Comparison of ENCODE assay signal across 8 cellular contexts in genomic region chr13:108961542-108962125, GRCh38.
DNase-seq lines count a peak whose midpoint lies in the region; TF ChIP-seq lines count a peak whose summit lies in the region.

No MANE protein-coding gene starts in this region.

- H3K4ac ChIP-seq in H9 (ENCODE audit: low read depth, low read length) = no peak overlapping the region

- no peak overlapping the region for H3K14ac ChIP-seq in H9 (ENCODE audit: insufficient read depth, low read length)

- no peaks in the 10 kb centered on the region for H3K79me2 ChIP-seq in H9 (ENCODE audit: insufficient read depth, low read length)

- H3K36me3 Mint-ChIP-seq in H9 (ENCODE audit: insufficient read depth in 1 of 3, low read depth in 3 of 3) = no peaks in the 10 kb centered on the region
- H3K36me3 Mint-ChIP-seq in endothelial cell (ENCODE audit: low read depth, unreplicated experiment) = no peaks in the 10 kb centered on the region

- H3K27me3 Mint-ChIP-seq in H9 (ENCODE audit: low read depth) (no peaks in the 10 kb centered on the region), endothelial cell (ENCODE audit: unreplicated experiment) (no peaks in the 10 kb centered on the region)

- H3K23me2 ChIP-seq in H9 (ENCODE audit: insufficient read length, low read depth, low read length, poor library complexity, severe bottlenecking) = no peaks in the 10 kb centered on the region

- no peak overlapping the region for H4K5ac ChIP-seq in H9 (ENCODE audit: insufficient read length, low read depth, low read length)

- no peaks in the 10 kb centered on the region for H3K79me1 ChIP-seq in H9 (ENCODE audit: insufficient read depth, low read depth, low read length, poor library complexity, severe bottlenecking)

- H3K23ac ChIP-seq in H9 (ENCODE audit: insufficient read length, low read depth, low read length) = no peak overlapping the region

- CTCF ChIA-PET in AG04449 (lab: Yijun Ruan, JAX) = interaction anchor here (0.6 to 4.3 kb wide), 35 partner anchors 11 to 1449 kb away, joined by 3 to 28 read pairs (median 4); no protein-coding TSS in a partner anchor

- H2BK120ac ChIP-seq in H9 (ENCODE audit: low read depth, low read length, poor library complexity, severe bottlenecking) = no peak overlapping the region

- POLR2A ChIA-PET in AG04449 (lab: Yijun Ruan, JAX) = no interaction called here

- no peaks in the 10 kb centered on the region for H3K36me3 ChIP-seq in MG63

- H3K4me1 ChIP-seq in H9 (ENCODE audit: insufficient read depth, low read length) = no peaks in the 10 kb centered on the region

- no peak overlapping the region for H3K27ac Mint-ChIP-seq in H9
- no peak overlapping the region for H3K27ac Mint-ChIP-seq in endothelial cell (ENCODE audit: unreplicated experiment)

- peak; percentile 51 for TF ChIP-seq CTCF in AG04449 (IDR thresholded peaks at IDR 0.05; ENCODE audit: insufficient read depth, low read length, missing control alignments)
- TF ChIP-seq CTCF in GM10266 (IDR thresholded peaks at IDR 0.05; ENCODE audit: control insufficient read depth, insufficient read depth, low read depth, missing control alignments) = peak; percentile 80
- TF ChIP-seq CTCF in H9 (conservative IDR thresholded peaks at IDR 0.05) = peak; percentile 91
- TF ChIP-seq CTCF in endothelial cell (IDR thresholded peaks at IDR 0.05; ENCODE audit: unreplicated experiment) = peak; percentile 96

- H3K56ac ChIP-seq in H9 (ENCODE audit: insufficient read length, low read depth, low read length) = no peak overlapping the region

- H3K9me3 Mint-ChIP-seq in H9 (no peaks in the 10 kb centered on the region), endothelial cell (ENCODE audit: unreplicated experiment) (no peaks in the 10 kb centered on the region)

- H2BK15ac ChIP-seq in H9 (ENCODE audit: low read depth, low read length) = no peak overlapping the region

- H3K4me1 Mint-ChIP-seq in H9 (peaks cover 0 to 4% of the 10 kb centered on the region in 2 experiments; a peak in 1 of 4 replicates), endothelial cell (ENCODE audit: unreplicated experiment) (peaks cover 15% of the 10 kb centered on the region)

- H3K4me3 Mint-ChIP-seq in H9 (no peak overlapping the region), endothelial cell (ENCODE audit: unreplicated experiment) (no peak overlapping the region)

- H3K27ac ChIP-seq in H9 (ENCODE audit: insufficient read length, low read depth, low read length) = no peak overlapping the region

- H3K27me3 ChIP-seq in H9 (ENCODE audit: insufficient read depth, low read length) = no peaks in the 10 kb centered on the region
- no peaks in the 10 kb centered on the region for H3K27me3 ChIP-seq in MG63

- H2BK20ac ChIP-seq in H9 (ENCODE audit: low read depth, low read length, poor library complexity, severe bottlenecking) = no peak overlapping the region

- no peak overlapping the region for H2BK5ac ChIP-seq in H9 (ENCODE audit: insufficient read length, low read length)

- no peak overlapping the region for H3K18ac ChIP-seq in H9 (ENCODE audit: insufficient read length, low read depth, low read length)

- H3K9ac ChIP-seq in H9 (ENCODE audit: extremely low read depth, insufficient read length, low read length) = no peak overlapping the region

- H3K4me3 ChIP-seq in AG04449 (ENCODE audit: low read depth, low read length) (no peak overlapping the region), MG63 (no peak overlapping the region)

- H3K4me2 ChIP-seq in H9 (ENCODE audit: insufficient read depth, insufficient read length, low read length) = no peak overlapping the region

- H3K9me3 ChIP-seq in H9 (ENCODE audit: control insufficient read depth, low read depth, low read length) (no peaks in the 10 kb centered on the region), MG63 (no peaks in the 10 kb centered on the region)

- no peak for DNase-seq in AG04449 (ENCODE audit: low read depth, low spot score)
- DNase-seq in GM10266 (ENCODE audit: extremely low spot score) = peak; percentile 39
- no peak for DNase-seq in H9
- DNase-seq in LHCN-M2 (ENCODE audit: low read depth) = peak; percentile 58
- DNase-seq in RPMI7951 (ENCODE audit: low read depth) = peak; percentile 38
- DNase-seq in endothelial cell (ENCODE audit: low spot score) = no peak
- DNase-seq in midbrain (lab: John Stamatoyannopoulos, UW) = peak; percentile 77
- no peak for DNase-seq in MG63

- H4K91ac ChIP-seq in H9 (ENCODE audit: insufficient read length, low read depth, low read length) = no peak overlapping the region

- H3T11ph ChIP-seq in H9 (ENCODE audit: low read length) = no peak overlapping the region

- no peaks in the 10 kb centered on the region for H4K20me1 ChIP-seq in H9 (ENCODE audit: control insufficient read depth, insufficient read depth, insufficient read length)

- no peak overlapping the region for H2AK5ac ChIP-seq in H9 (ENCODE audit: insufficient read length, low read length)

- no CpG with 5 or more reads among the region's 7 CpGs for whole genome bisulfite sequencing in H9 (ENCODE audit: extremely low coverage, insufficient read length, low lambda C conversion rate)

- no peak overlapping the region for H2BK12ac ChIP-seq in H9 (ENCODE audit: insufficient read length, low read depth, low read length)

- H4K8ac ChIP-seq in H9 (replicated peaks; ENCODE audit: insufficient read length, low read depth, low read length) = no peak overlapping the region

- H2AFZ ChIP-seq in H9 (ENCODE audit: low read length) = no peak overlapping the region

Comparison
In these comparisons a context has a peak if more than half of its experiments do, and no peak if none do; other contexts are left out.
1. DNase-seq: peak in GM10266 (single experiment), LHCN-M2 (single experiment), RPMI7951 (single experiment) and midbrain (single experiment); none in AG04449 (single experiment), H9 (single experiment), endothelial cell (single experiment) and MG63 (single experiment).
2. Peak in every context shown above with its lines, with median percentiles within 50 percentile points of each other: CTCF ChIP-seq.